ENCODE assay signal across 13 cellular contexts in the genomic region with DNA sequence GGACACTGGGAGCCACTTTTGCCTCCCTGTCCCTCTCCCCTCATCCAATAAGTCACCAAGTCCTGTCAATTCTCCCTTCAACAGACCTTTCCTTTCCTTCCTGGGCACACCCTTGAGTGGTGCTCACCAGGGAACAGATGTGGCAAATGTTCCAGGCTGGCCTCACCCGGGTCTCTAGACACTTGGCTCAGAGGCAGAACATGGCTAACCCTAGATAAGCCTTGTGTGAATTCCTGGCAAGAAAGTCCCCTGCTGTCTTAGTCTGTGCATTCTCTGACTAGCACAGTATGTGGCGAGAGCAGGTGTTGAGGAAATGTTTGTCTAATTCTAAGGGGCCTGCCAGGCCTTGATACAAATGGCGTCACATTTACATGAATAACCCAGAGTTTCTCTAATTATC. TPM values are rescaled to one million over a fixed set of nuclear protein-coding genes. Genes with fewer than 3 reads are reported as not detected.
DNase-seq lines count a peak whose midpoint lies in the region; ATAC-seq and TF ChIP-seq lines count a peak whose summit lies in the region.
"Had no signal": no experiment of that assay in that cellular context is flagged by ENCODE, and none has a peak within 500 bp of the region (broad histone marks: within the 10 kb centered on the region; RNA-seq: fewer than 3 reads in every experiment).

No MANE protein-coding gene starts in this region.

- H2BK12ac ChIP-seq in H9 (ENCODE audit: insufficient read length, low read depth, low read length) = no peak overlapping the region

- H2BK120ac ChIP-seq in H9 (ENCODE audit: low read depth, low read length, poor library complexity, severe bottlenecking) = no peak overlapping the region

- H4K8ac ChIP-seq in H9 (replicated peaks; ENCODE audit: insufficient read length, low read depth, low read length) = no peak overlapping the region

- peaks cover 31 to 35% of the 10 kb centered on the region in 2 experiments for H3K4me1 Mint-ChIP-seq in H9

- H3K4ac ChIP-seq in H9 (ENCODE audit: low read depth, low read length) = no peak overlapping the region

- no peak overlapping the region for H2BK5ac ChIP-seq in H9 (ENCODE audit: insufficient read length, low read length)

- H3K14ac ChIP-seq in H9 (ENCODE audit: insufficient read depth, low read length) = no peak overlapping the region

- H4K20me1 ChIP-seq in H9 (ENCODE audit: control insufficient read depth, insufficient read depth, insufficient read length) = no peaks in the 10 kb centered on the region

- H2AK5ac ChIP-seq in H9 (ENCODE audit: insufficient read length, low read length) = no peak overlapping the region

- H3K27me3 ChIP-seq in H9 (ENCODE audit: insufficient read depth, low read length) (no peaks in the 10 kb centered on the region), SJCRH30 (no peaks in the 10 kb centered on the region), right cardiac atrium (ENCODE audit: control insufficient read depth, insufficient read depth) (no peaks in the 10 kb centered on the region)

- H3K36me3 Mint-ChIP-seq in H9 (ENCODE audit: insufficient read depth in 1 of 3, low read depth in 3 of 3) = peaks cover 0 to 8% (median 1%) of the 10 kb centered on the region in 3 experiments; a peak in 3 of 7 replicates

- no peak overlapping the region for H3T11ph ChIP-seq in H9 (ENCODE audit: low read length)

- H3K4me1 ChIP-seq in H9 (ENCODE audit: insufficient read depth, low read length) (peaks cover 5% of the 10 kb centered on the region; the same call in 1 of the 2 replicates), SJCRH30 (peaks cover 31% of the 10 kb centered on the region), right cardiac atrium (ENCODE audit: control insufficient read depth, insufficient read depth, low read length) (peaks cover 6% of the 10 kb centered on the region)

- H2BK20ac ChIP-seq in H9 (ENCODE audit: low read depth, low read length, poor library complexity, severe bottlenecking) = no peak overlapping the region

- H3K79me2 ChIP-seq in H9 (ENCODE audit: insufficient read depth, low read length) = no peaks in the 10 kb centered on the region

- no peak overlapping the region for H3K4me2 ChIP-seq in H9 (ENCODE audit: insufficient read depth, insufficient read length, low read length)

- H3K23ac ChIP-seq in H9 (ENCODE audit: insufficient read length, low read depth, low read length) = no peak overlapping the region

- H3K18ac ChIP-seq in H9 (ENCODE audit: insufficient read length, low read depth, low read length) = no peak overlapping the region

- no peaks in the 10 kb centered on the region for H3K9me3 ChIP-seq in H9 (ENCODE audit: control insufficient read depth, low read depth, low read length)
- no peaks in the 10 kb centered on the region for H3K9me3 ChIP-seq in SJCRH30 (replicated peaks)
- no peaks in the 10 kb centered on the region for H3K9me3 ChIP-seq in right cardiac atrium (ENCODE audit: control insufficient read depth, low read length)

- no peak overlapping the region for H3K56ac ChIP-seq in H9 (ENCODE audit: insufficient read length, low read depth, low read length)

- H3K36me3 ChIP-seq in SJCRH30 = 0 out of 2 replicates have a peak, but pooled peaks cover 3% of the 10 kb centered on the region

- ATAC-seq in right cardiac atrium = peak; percentile 15 to 34

- H3K4me3 Mint-ChIP-seq in H9 = no peak overlapping the region

- no peaks in the 10 kb centered on the region for H3K9me3 Mint-ChIP-seq in H9

- no peak overlapping the region for H4K5ac ChIP-seq in H9 (ENCODE audit: insufficient read length, low read depth, low read length)

- no peak overlapping the region for H3K4me3 ChIP-seq in SJCRH30
- H3K4me3 ChIP-seq in right cardiac atrium (ENCODE audit: low read length) = no peak overlapping the region
- H3K4me3 ChIP-seq: SK-N-MC had no signal

- TF ChIP-seq CTCF in H9 (conservative IDR thresholded peaks at IDR 0.05) = no peak

- no peak overlapping the region for H3K9ac ChIP-seq in H9 (ENCODE audit: extremely low read depth, insufficient read length, low read length)

- no peak overlapping the region for H2AFZ ChIP-seq in H9 (ENCODE audit: low read length)

- no peak overlapping the region for H4K91ac ChIP-seq in H9 (ENCODE audit: insufficient read length, low read depth, low read length)

- WGBS in H9 (ENCODE audit: extremely low coverage, insufficient read length, low lambda C conversion rate) = no CpG with 5 or more reads among the region's 3 CpGs
- 58% methylated on average over 3 of the region's 3 CpGs for WGBS in right cardiac atrium

- no peak overlapping the region for H2BK15ac ChIP-seq in H9 (ENCODE audit: low read depth, low read length)

- no peaks in the 10 kb centered on the region for H3K27me3 Mint-ChIP-seq in H9 (ENCODE audit: low read depth)

- DNase-seq in COR-L47 (lab: John Stamatoyannopoulos, UW) (peak; percentile 57), H9 (no peak), SJCRH30 (peak; percentile 42 to 66), right cardiac atrium (no peak), hypothalamus (lab: John Stamatoyannopoulos, UW) (no peak), COLO829 (ENCODE audit: low spot score) (no peak)
- DNase-seq in stimulated activated CD4-positive, alpha-beta T cell treated with anti-CD3 and anti-CD28 coated beads, Interleukin-4, amount 100 ng/mL, for 4 hours = no peak
- DNase-seq: GF-D8, GOT3, NCI-H226, NCI-H748 treated with DMSO at 0.1 percent for 48 hours had no signal

- H3K79me1 ChIP-seq in H9 (ENCODE audit: insufficient read depth, low read depth, low read length, poor library complexity, severe bottlenecking) = no peaks in the 10 kb centered on the region

- intact Hi-C loops in right cardiac atrium (cut with DNase I) = no loop called here

- no peak overlapping the region for H3K27ac ChIP-seq in H9 (ENCODE audit: insufficient read length, low read depth, low read length)
- no peak overlapping the region for H3K27ac ChIP-seq in SJCRH30
- H3K27ac ChIP-seq in right cardiac atrium (ENCODE audit: low read length) = no peak overlapping the region
- H3K27ac ChIP-seq: C4-2B, SK-N-MC had no signal

- peak overlapping the region; percentile 70 to 71 (median 70); a peak in 6 of 7 replicates for H3K27ac Mint-ChIP-seq in H9

- no peaks in the 10 kb centered on the region for H3K23me2 ChIP-seq in H9 (ENCODE audit: insufficient read length, low read depth, low read length, poor library complexity, severe bottlenecking)

RNA-seq across cellular contexts. Expression of a gene that starts 41.2 kb away (rescaled TPM):
- total RNA-seq in H9 (2021) (1.0 and 1.3 TPM in 2 replicates), right cardiac atrium (10 to 100 TPM; 11.7 to 29.2 (median 22.6) TPM)
- total RNA-seq in SJCRH30 (2014; rRNA removed; shearing (Covaris generic)) = 0.85 and 1.2 TPM in 2 replicates
- polyA plus RNA-seq in right cardiac atrium = 4.5 TPM

Comparison
In these comparisons a context has a peak if more than half of its experiments do, and no peak if none do; other contexts are left out.
1. DNase-seq: peak in COR-L47 (single experiment) and SJCRH30 (2 of 2); none in H9 (single experiment), right cardiac atrium (0 of 3), hypothalamus (0 of 51), COLO829 (single experiment) and stimulated activated CD4-positive, alpha-beta T cell treated with anti-CD3 and anti-CD28 coated beads, Interleukin-4, amount 100 ng/mL, for 4 hours (0 of 2).